1 cellular context compared by ENCODE assay signal in the genomic region with DNA sequence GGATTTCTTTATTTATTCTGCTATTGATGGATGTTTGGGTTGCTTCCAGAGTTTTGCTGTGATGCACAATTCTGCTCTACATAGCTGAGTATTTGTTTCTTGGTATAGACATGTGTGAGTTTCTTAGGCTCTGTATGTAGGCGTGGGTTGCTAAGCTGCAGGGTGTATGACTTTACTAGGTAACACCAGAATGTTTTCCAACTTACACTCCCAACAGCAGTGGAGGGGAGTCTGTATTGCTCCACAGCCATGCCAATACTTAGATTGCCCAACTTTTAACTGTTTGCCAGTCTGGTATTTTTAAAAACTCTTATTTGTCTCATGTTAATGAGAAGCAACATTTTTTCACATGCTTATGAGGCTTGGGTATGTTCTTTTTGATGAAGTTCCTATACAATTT.
TF ChIP-seq lines count a peak whose summit lies in the region.

No MANE protein-coding gene starts in this region.

TF ChIP-seq in IMR-90, 13 proteins besides CTCF, POLR2A, EP300 and RAD21 (continued from another document):
- TF ChIP-seq MAZ (IDR thresholded peaks at IDR 0.05; ENCODE audit: borderline replicate concordance, low read depth, low read length) (no peak), CEBPB (IDR thresholded peaks at IDR 0.05; ENCODE audit: low read depth, low read length) (peak; percentile 42; the same call in 1 of the 2 replicates), SMC3 (IDR thresholded peaks at IDR 0.05; ENCODE audit: low read depth, low read length) (no peak)
